In genomic region chr3:111762535-111762934, GRCh38 we compare ENCODE assay signal across 14 cellular contexts.
DNase-seq lines count a peak whose midpoint lies in the region; ATAC-seq, FAIRE-seq and TF ChIP-seq lines count a peak whose summit lies in the region.
"Had no signal": no experiment of that assay in that cellular context is flagged by ENCODE, and none has a peak within 500 bp of the region (broad histone marks: within the 10 kb centered on the region; RNA-seq: fewer than 3 reads in every experiment).

No MANE protein-coding gene starts in this region.

- DNase-seq in A549 (ENCODE audit: low read depth in 1 of 2, low spot score in 1 of 2) (no peak), ascending aorta (ENCODE audit: low spot score in 2 of 2) (no peak), fibroblast of the conjunctiva (ENCODE audit: low read depth) (peak; percentile 67), osteocyte (ENCODE audit: extremely low spot score, unreplicated experiment) (no peak), GM12891 (ENCODE audit: insufficient read length, low spot score) (no peak), NCI-H345 treated with DMSO at 0.1 percent for 48 hours (lab: John Stamatoyannopoulos, UW; ENCODE audit: unreplicated experiment) (no peak), testis (no peak)
- DNase-seq in central memory CD4-positive, alpha-beta T cell: no peak
- DNase-seq: ACHN; NCI-H187; PC-9; stimulated activated CD4-positive, alpha-beta T cell treated with anti-CD3 and anti-CD28 coated beads, Interleukin-12 subunit alpha, Interleukin-12 subunit beta, amount 100 ng/mL, for 4 hours had no signal

- no peak overlapping the region for H3K4me3 ChIP-seq in A549
- H3K4me3 ChIP-seq in ascending aorta: no peak overlapping the region
- H3K4me3 ChIP-seq in testis: no peak overlapping the region
- H3K4me3 ChIP-seq: PC-9 had no signal

- ATAC-seq in A549: no peak
- ATAC-seq: stimulated activated effector memory CD8-positive, alpha-beta T cell treated with anti-CD3 and anti-CD28 coated beads, Interleukin-12 subunit alpha, Interleukin-12 subunit beta, amount 100 ng/mL, for 72 hours had no signal

- H3K27me3 ChIP-seq in ascending aorta (no peaks in the 10 kb centered on the region), testis (no peaks in the 10 kb centered on the region)

- H3K27me3 Mint-ChIP-seq in osteocyte (ENCODE audit: unreplicated experiment): no peaks in the 10 kb centered on the region

- H3K27ac ChIP-seq in A549 (peak overlapping the region; percentile 64 to 85), ascending aorta (peak overlapping the region; percentile 72 to 78), testis (no peak overlapping the region)

- peak overlapping the region; percentile 96 for H3K27ac Mint-ChIP-seq in osteocyte (ENCODE audit: unreplicated experiment)
- H3K27ac Mint-ChIP-seq: stimulated activated effector memory CD8-positive, alpha-beta T cell treated with anti-CD3 and anti-CD28 coated beads, Interleukin-12 subunit alpha, Interleukin-12 subunit beta, amount 100 ng/mL, for 72 hours had no signal

- CTCF ChIA-PET in A549 (lab: Yijun Ruan, JAX): interaction anchor here (1.3 to 3.6 kb wide), 5 partner anchors 12 to 98 kb away, joined by 3 to 11 read pairs (median 5); no protein-coding TSS in a partner anchor

- POLR2A ChIA-PET in A549 (lab: Yijun Ruan, JAX): no interaction called here

- H3K36me3 ChIP-seq in ascending aorta (no peaks in the 10 kb centered on the region), testis (ENCODE audit: low read depth, missing control alignments) (no peaks in the 10 kb centered on the region)

- H3K36me3 Mint-ChIP-seq in osteocyte (ENCODE audit: unreplicated experiment): no peaks in the 10 kb centered on the region
- H3K36me3 Mint-ChIP-seq: stimulated activated effector memory CD8-positive, alpha-beta T cell treated with anti-CD3 and anti-CD28 coated beads, Interleukin-12 subunit alpha, Interleukin-12 subunit beta, amount 100 ng/mL, for 72 hours had no signal

- no peak for TF ChIP-seq POLR2A in A549 (IDR thresholded peaks at IDR 0.05; ENCODE audit: low read length)
- TF ChIP-seq POLR2A in GM12891 (IDR thresholded peaks at IDR 0.05; ENCODE audit: low read depth, low read length): no peak
- TF ChIP-seq POLR2A in testis (IDR thresholded peaks at IDR 0.05): no peak

- FAIRE-seq in A549 (lab: Jason Lieb, UNC) (no peak), GM12891 (lab: Jason Lieb, UNC) (no peak)
- FAIRE-seq: GM18507 had no signal

- peaks cover 57% of the 10 kb centered on the region for H3K4me1 Mint-ChIP-seq in osteocyte (ENCODE audit: unreplicated experiment)
- H3K4me1 Mint-ChIP-seq: stimulated activated effector memory CD8-positive, alpha-beta T cell treated with anti-CD3 and anti-CD28 coated beads, Interleukin-12 subunit alpha, Interleukin-12 subunit beta, amount 100 ng/mL, for 72 hours had no signal

- no peak for TF ChIP-seq RAD21 in A549 (conservative IDR thresholded peaks at IDR 0.05 in 1 of 2, IDR thresholded peaks at IDR 0.05 in 1 of 2)

- no peaks in the 10 kb centered on the region for H3K9me3 Mint-ChIP-seq in osteocyte (ENCODE audit: unreplicated experiment)
- H3K9me3 Mint-ChIP-seq: stimulated activated effector memory CD8-positive, alpha-beta T cell treated with anti-CD3 and anti-CD28 coated beads, Interleukin-12 subunit alpha, Interleukin-12 subunit beta, amount 100 ng/mL, for 72 hours had no signal

- no peak for TF ChIP-seq CTCF in A549 (IDR thresholded peaks at IDR 0.05)
- no peak for TF ChIP-seq CTCF in ascending aorta (IDR thresholded peaks at IDR 0.05)
- no peak for TF ChIP-seq CTCF in osteocyte (IDR thresholded peaks at IDR 0.05)
- TF ChIP-seq CTCF in testis (IDR thresholded peaks at IDR 0.05): no peak

- intact Hi-C loops in ascending aorta (cut with DNase I) (loop anchor here (2.0 to 5.0 kb wide), 2 partner anchors 40 to 96 kb away; partner anchors contain the start of gene PHLDB2), testis (cut with DNase I; ENCODE audit: low total_unique reads) (no loop called here)

- peak overlapping the region; percentile 61 for H3K4me2 ChIP-seq in A549
- H3K4me2 ChIP-seq: PC-9 had no signal

- no peak for TF ChIP-seq EP300 in A549 (IDR thresholded peaks at IDR 0.05)

- 66% methylated on average over 2 of the region's 2 CpGs for WGBS in A549 (ENCODE audit: missing lambda C conversion rate)
- WGBS in testis, 2 donors: 37 to 51% methylated on average over 2 of the region's 2 CpGs

- H3K9me3 ChIP-seq in A549: no peaks in the 10 kb centered on the region
- H3K9me3 ChIP-seq in ascending aorta: no peaks in the 10 kb centered on the region
- no peaks in the 10 kb centered on the region for H3K9me3 ChIP-seq in testis

- H3K4me3 Mint-ChIP-seq in osteocyte (ENCODE audit: unreplicated experiment): no peak overlapping the region
- H3K4me3 Mint-ChIP-seq: stimulated activated effector memory CD8-positive, alpha-beta T cell treated with anti-CD3 and anti-CD28 coated beads, Interleukin-12 subunit alpha, Interleukin-12 subunit beta, amount 100 ng/mL, for 72 hours had no signal

- H3K4me1 ChIP-seq in A549 (peaks cover 86% of the 10 kb centered on the region), ascending aorta (peaks cover 8 to 30% of the 10 kb centered on the region in 2 donors), testis (no peaks in the 10 kb centered on the region)

TF ChIP-seq in A549, 52 proteins besides CTCF, POLR2A, EP300 and RAD21:
- TF ChIP-seq SMC3 (IDR thresholded peaks at IDR 0.05) (no peak), FOSL2 (IDR thresholded peaks at IDR 0.05) (no peak), FOSL2 (CRISPR knock-in tag; IDR thresholded peaks at IDR 0.05) (no peak), RFX5 (IDR thresholded peaks at IDR 0.05) (no peak), HOXB13 (CRISPR knock-in tag; IDR thresholded peaks at IDR 0.05; ENCODE audit: low read depth) (no peak), TP53 (CRISPR knock-in tag; IDR thresholded peaks at IDR 0.05) (no peak), FOSB (CRISPR knock-in tag; IDR thresholded peaks at IDR 0.05) (no peak)
TF ChIP-seq in A549: peak in this region for 0.

TF ChIP-seq in GM12891, 5 proteins besides CTCF, POLR2A, EP300 and RAD21:
- TF ChIP-seq SPI1 (IDR thresholded peaks at IDR 0.05; ENCODE audit: low read depth, low read length) (no peak), PAX5 (IDR thresholded peaks at IDR 0.05; ENCODE audit: insufficient read depth, low read length, severe bottlenecking) (no peak), POU2F2 (IDR thresholded peaks at IDR 0.05; ENCODE audit: low read depth, low read length) (no peak), TAF1 (IDR thresholded peaks at IDR 0.05; ENCODE audit: low read depth, low read length) (no peak), POLR2AphosphoS5 (IDR thresholded peaks at IDR 0.05; ENCODE audit: low read depth, low read length) (no peak)

Comparison
In these comparisons a context has a peak if more than half of its experiments do, and no peak if none do; other contexts are left out.
1. H3K27ac ChIP-seq: peak in A549 (2 of 2) and ascending aorta (2 of 2); none in testis (0 of 2).